Comparison of ENCODE assay signal across 8 cellular contexts in genomic region chr19:9917322-9917721, GRCh38. TPM values are rescaled to one million over a fixed set of nuclear protein-coding genes. Genes with fewer than 3 reads are reported as not detected.
A peak's percentile ranks its signal among the peaks of the same experiment; 100 is the strongest.
DNase-seq lines count a peak whose midpoint lies in the region; ATAC-seq, FAIRE-seq and TF ChIP-seq lines count a peak whose summit lies in the region.

No MANE protein-coding gene starts in this region.

- no peak overlapping the region for H3K27ac ChIP-seq in astrocyte (ENCODE audit: low read depth, low read length)

- FAIRE-seq in astrocyte (lab: Jason Lieb, UNC) (peak; percentile 49), RCC 7860 (lab: Jason Lieb, UNC) (no peak)

- H3K27me3 ChIP-seq in astrocyte (ENCODE audit: insufficient read depth, low read length): peaks cover 9% of the 10 kb centered on the region

- DNase-seq in GM12865 (ENCODE audit: low read depth): peak; percentile 41
- DNase-seq in NCI-H2196 treated with DMSO at 0.1 percent for 48 hours (lab: John Stamatoyannopoulos, UW; ENCODE audit: unreplicated experiment): peak; percentile 41
- DNase-seq in astrocyte (ENCODE audit: low read depth): no peak
- peak; percentile 80 for DNase-seq in left kidney (ENCODE audit: low read depth, low spot score)
- DNase-seq in NCI-H2107 treated with DMSO at 0.1 percent for 48 hours (lab: John Stamatoyannopoulos, UW; ENCODE audit: unreplicated experiment): no peak
- DNase-seq in activated naive CD8-positive, alpha-beta T cell treated with anti-CD3 and anti-CD28 coated beads, Interleukin-2, amount 50 U/mL, for 24 hours: no peak
- no peak for DNase-seq in RCC 7860 (ENCODE audit: low spot score)
- no peak for DNase-seq in NCI-H1436 (lab: John Stamatoyannopoulos, UW)

- H3K4me1 Mint-ChIP-seq in astrocyte (ENCODE audit: low read depth, unreplicated experiment): peaks cover 6% of the 10 kb centered on the region
- H3K4me1 Mint-ChIP-seq in activated naive CD8-positive, alpha-beta T cell treated with anti-CD3 and anti-CD28 coated beads, Interleukin-2, amount 50 U/mL, for 24 hours: peaks cover 8% of the 10 kb centered on the region

- H3K4me2 ChIP-seq in astrocyte (ENCODE audit: low read length): peak overlapping the region; percentile 31

- peak overlapping the region; percentile 12 for H3K27ac Mint-ChIP-seq in astrocyte (ENCODE audit: unreplicated experiment)
- H3K27ac Mint-ChIP-seq in activated naive CD8-positive, alpha-beta T cell treated with anti-CD3 and anti-CD28 coated beads, Interleukin-2, amount 50 U/mL, for 24 hours: no peak overlapping the region

- H3K4me3 ChIP-seq in GM12865 (ENCODE audit: low read depth, low read length) (no peak overlapping the region), astrocyte (ENCODE audit: insufficient read depth, low read depth, low read length) (no peak overlapping the region)

- H3K9ac ChIP-seq in astrocyte (ENCODE audit: low read length): no peak overlapping the region

- no peaks in the 10 kb centered on the region for H3K9me3 Mint-ChIP-seq in astrocyte (ENCODE audit: unreplicated experiment)
- no peaks in the 10 kb centered on the region for H3K9me3 Mint-ChIP-seq in activated naive CD8-positive, alpha-beta T cell treated with anti-CD3 and anti-CD28 coated beads, Interleukin-2, amount 50 U/mL, for 24 hours

- no peaks in the 10 kb centered on the region for H3K27me3 Mint-ChIP-seq in astrocyte (ENCODE audit: low read depth, unreplicated experiment)
- peaks cover 35% of the 10 kb centered on the region for H3K27me3 Mint-ChIP-seq in activated naive CD8-positive, alpha-beta T cell treated with anti-CD3 and anti-CD28 coated beads, Interleukin-2, amount 50 U/mL, for 24 hours

- peaks cover 11% of the 10 kb centered on the region for H3K4me1 ChIP-seq in astrocyte (ENCODE audit: insufficient read depth, low read length)

- H3K4me3 Mint-ChIP-seq in astrocyte (ENCODE audit: unreplicated experiment): peak overlapping the region; percentile 9
- no peak overlapping the region for H3K4me3 Mint-ChIP-seq in activated naive CD8-positive, alpha-beta T cell treated with anti-CD3 and anti-CD28 coated beads, Interleukin-2, amount 50 U/mL, for 24 hours

- peak overlapping the region; percentile 71 for H2AFZ ChIP-seq in astrocyte (ENCODE audit: low read depth, low read length)

- H3K36me3 ChIP-seq in astrocyte (ENCODE audit: insufficient read depth, low read length): no peaks in the 10 kb centered on the region

- no peaks in the 10 kb centered on the region for H3K79me2 ChIP-seq in astrocyte (ENCODE audit: insufficient read depth, low read length)

- no peaks in the 10 kb centered on the region for H4K20me1 ChIP-seq in astrocyte (ENCODE audit: insufficient read depth, low read length)

- TF ChIP-seq CTCF in GM12865 (IDR thresholded peaks at IDR 0.05; ENCODE audit: insufficient read depth, low read depth, low read length, missing control alignments): no peak
- no peak for TF ChIP-seq CTCF in astrocyte (IDR thresholded peaks at IDR 0.05; ENCODE audit: insufficient read depth, low read depth, low read length)

- no peak for ATAC-seq in activated naive CD8-positive, alpha-beta T cell treated with anti-CD3 and anti-CD28 coated beads, Interleukin-2, amount 50 U/mL, for 24 hours

- H3K36me3 Mint-ChIP-seq in astrocyte (ENCODE audit: low read depth, unreplicated experiment): no peaks in the 10 kb centered on the region
- H3K36me3 Mint-ChIP-seq in activated naive CD8-positive, alpha-beta T cell treated with anti-CD3 and anti-CD28 coated beads, Interleukin-2, amount 50 U/mL, for 24 hours (ENCODE audit: low read depth): no peaks in the 10 kb centered on the region

- H3K9me3 ChIP-seq in astrocyte (ENCODE audit: insufficient read depth, low read depth, low read length): no peaks in the 10 kb centered on the region

RNA-seq across cellular contexts. Expression of gene OLFM2, which starts 19.0 kb away (rescaled TPM):
- 71.3 and 97.4 TPM in 2 replicates for total RNA-seq in astrocyte

Comparison
In these comparisons a context has a peak if more than half of its experiments do, and no peak if none do; other contexts are left out.
1. DNase-seq: peak in GM12865 (single experiment), NCI-H2196 treated with DMSO at 0.1 percent for 48 hours (single experiment) and left kidney (single experiment); none in astrocyte (single experiment), NCI-H2107 treated with DMSO at 0.1 percent for 48 hours (single experiment), activated naive CD8-positive, alpha-beta T cell treated with anti-CD3 and anti-CD28 coated beads, Interleukin-2, amount 50 U/mL, for 24 hours (single experiment), RCC 7860 (single experiment) and NCI-H1436 (single experiment).